In genomic region chr1:155026588-155026987, GRCh38 we compare ENCODE assay signal across 1 cellular context.
TF ChIP-seq lines count a peak whose summit lies in the region.

No MANE protein-coding gene starts in this region.

TF ChIP-seq in K562, 482 proteins besides CTCF, POLR2A, EP300 and RAD21:
- TF ChIP-seq ARID1B (IDR thresholded peaks at IDR 0.05) (no peak), JUND (IDR thresholded peaks at IDR 0.05; ENCODE audit: borderline replicate concordance, low read depth, low read length) (peak; percentile 68), JUND (tag; IDR thresholded peaks at IDR 0.05; ENCODE audit: borderline replicate concordance, low read depth, low read length) (peak; percentile 24; the same call in 1 of the 3 replicates), ZNF586 (CRISPR knock-in tag; conservative IDR thresholded peaks at IDR 0.05) (no peak), XRCC4 (IDR thresholded peaks at IDR 0.05; ENCODE audit: extremely low read depth, insufficient read depth, insufficient read length) (no peak), MTA3 (IDR thresholded peaks at IDR 0.05; ENCODE audit: borderline replicate concordance) (no peak), CEBPG (CRISPR knock-in tag; IDR thresholded peaks at IDR 0.05) (no peak), CEBPG (tag; conservative IDR thresholded peaks at IDR 0.05 in 1 of 2, IDR thresholded peaks at IDR 0.05 in 1 of 2) (no peak), ZNF639 (CRISPR knock-in tag; conservative IDR thresholded peaks at IDR 0.05 in 1 of 2, IDR thresholded peaks at IDR 0.05 in 1 of 2) (no peak), FOSL1 (tag; conservative IDR thresholded peaks at IDR 0.05) (peak; percentile 57; the same call in 1 of the 2 replicates), MAX (CRISPR knock-in tag; IDR thresholded peaks at IDR 0.05) (peak; percentile 35; the same call in 1 of the 2 replicates), ZNF764 (CRISPR knock-in tag; IDR thresholded peaks at IDR 0.05; ENCODE audit: low read depth) (no peak), PKNOX1 (IDR thresholded peaks at IDR 0.05) (peak; percentile 68), ATF3 (IDR thresholded peaks at IDR 0.05) (peak; percentile 73), ATF3 (CRISPR knock-in tag; conservative IDR thresholded peaks at IDR 0.05) (no peak), SMARCE1 (IDR thresholded peaks at IDR 0.05) (0 out of 2 replicates have a peak, but pooled peaks have one; percentile 25), JUN (IDR thresholded peaks at IDR 0.05; ENCODE audit: borderline replicate concordance, low read depth, low read length) (0 out of 2 replicates have a peak, but pooled peaks have one; percentile 16), JUN (CRISPR knock-in tag; IDR thresholded peaks at IDR 0.05; ENCODE audit: borderline replicate concordance) (no peak)
